Comparison of ENCODE assay signal across 1 cellular context in the genomic region with DNA sequence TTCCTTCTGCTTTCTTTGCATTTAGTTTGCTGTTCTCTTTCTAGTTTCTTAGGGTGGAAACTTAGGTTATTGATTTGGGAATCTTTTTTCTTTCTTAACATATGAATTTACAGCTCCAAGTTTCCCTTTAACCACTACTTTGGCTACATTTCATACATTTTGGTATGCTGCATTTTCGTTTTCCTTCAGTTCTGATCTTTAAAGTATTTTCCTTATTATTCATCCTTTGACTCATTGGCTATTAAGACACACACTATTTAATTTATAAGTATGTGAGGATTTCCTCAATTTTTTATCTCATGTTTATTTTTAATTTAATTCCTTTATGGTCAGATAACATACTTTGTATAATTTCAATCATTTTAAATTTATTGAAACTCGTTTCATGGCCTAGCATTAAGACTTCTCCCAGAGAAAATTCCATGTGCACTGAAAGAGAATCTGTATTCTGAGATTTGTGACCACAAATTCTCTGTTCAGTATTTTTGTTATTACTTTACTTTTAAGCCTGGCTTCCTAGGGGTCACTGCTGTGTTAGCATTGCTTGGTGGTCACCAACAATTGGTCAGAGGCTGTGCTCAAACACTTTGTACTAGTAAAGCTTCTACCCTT.
TF ChIP-seq lines count a peak whose summit lies in the region.

No MANE protein-coding gene starts in this region.

TF ChIP-seq in IMR-90, 13 proteins besides CTCF, POLR2A, EP300 and RAD21:
- 0 out of 2 replicates have a peak, but pooled peaks have one; percentile 13 for TF ChIP-seq FOS (IDR thresholded peaks at IDR 0.05; ENCODE audit: low read depth, low read length)
- no peak for TF ChIP-seq BHLHE40 (IDR thresholded peaks at IDR 0.05; ENCODE audit: low read depth, low read length)
